Comparison of ENCODE assay signal across 8 cellular contexts in the genomic region with DNA sequence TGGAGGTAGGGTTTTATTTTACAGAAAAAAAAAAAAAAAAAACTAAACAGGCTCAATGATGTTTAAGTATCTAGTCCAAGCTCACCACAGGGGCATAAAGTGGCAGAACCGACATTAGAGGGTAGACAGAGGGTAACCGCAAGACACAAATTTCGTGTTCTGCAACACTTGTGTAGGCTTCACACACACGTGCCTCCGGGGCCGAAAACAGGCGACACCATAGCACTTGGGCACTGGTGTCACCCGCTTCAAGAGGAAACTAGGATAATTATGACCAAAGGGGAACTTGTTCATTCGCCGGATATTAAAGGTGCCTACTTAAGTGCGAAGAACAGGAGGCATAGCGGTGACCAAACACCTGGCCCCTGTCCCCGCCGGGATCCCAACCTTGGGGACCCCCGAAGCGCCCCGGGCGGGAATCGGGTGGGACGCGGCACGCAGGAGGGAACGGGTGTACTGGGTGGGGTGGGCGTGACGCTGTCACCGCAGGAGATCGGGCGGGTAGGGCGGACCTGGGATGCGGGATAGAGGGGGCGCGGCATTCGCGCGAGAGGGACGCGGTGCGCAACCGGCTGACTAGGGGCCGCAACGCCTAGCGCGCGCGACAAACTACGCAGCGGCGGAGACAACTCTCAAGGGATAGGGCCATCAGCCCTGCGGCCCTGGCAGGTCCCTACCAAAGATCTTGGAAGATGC. TPM values are rescaled to one million over a fixed set of nuclear protein-coding genes. Genes with fewer than 3 reads are reported as not detected.
DNase-seq lines count a peak whose midpoint lies in the region; ATAC-seq and TF ChIP-seq lines count a peak whose summit lies in the region.

No MANE protein-coding gene starts in this region.

- peaks cover 6% of the 10 kb centered on the region for H3K4me1 Mint-ChIP-seq in Caco-2 (ENCODE audit: low read depth, unreplicated experiment)
- H3K4me1 Mint-ChIP-seq in activated naive CD8-positive, alpha-beta T cell treated with anti-CD3 and anti-CD28 coated beads for 36 hours = peaks cover 40% of the 10 kb centered on the region

- TF ChIP-seq CTCF in Caco-2 (IDR thresholded peaks at IDR 0.05; ENCODE audit: insufficient read depth in 1 of 2, low read depth in 1 of 2, low read length in 1 of 2, severe bottlenecking in 1 of 2, unreplicated experiment in 1 of 2) (no peak), RWPE2 (IDR thresholded peaks at IDR 0.05; ENCODE audit: poor library complexity, severe bottlenecking) (no peak), spleen (IDR thresholded peaks at IDR 0.05 in 8 of 11, conservative IDR thresholded peaks at IDR 0.05 in 3 of 11) (no peak)

- H3K36me3 Mint-ChIP-seq in Caco-2 (ENCODE audit: insufficient read depth, unreplicated experiment) = peaks cover 32% of the 10 kb centered on the region
- peaks cover 39% of the 10 kb centered on the region for H3K36me3 Mint-ChIP-seq in activated naive CD8-positive, alpha-beta T cell treated with anti-CD3 and anti-CD28 coated beads for 36 hours

- peaks cover 7% of the 10 kb centered on the region; the same call in 1 of the 2 replicates for H3K4me1 ChIP-seq in Caco-2
- peaks cover 16% of the 10 kb centered on the region for H3K4me1 ChIP-seq in RWPE2 (ENCODE audit: insufficient read depth, poor library complexity, severe bottlenecking)
- no peaks in the 10 kb centered on the region for H3K4me1 ChIP-seq in iPS DF 6.9 (ENCODE audit: control insufficient read depth, insufficient read depth, low read length)
- peaks cover 14 to 65% (median 41%) of the 10 kb centered on the region in 6 donors for H3K4me1 ChIP-seq in spleen

- H3K27ac ChIP-seq in RWPE2 (ENCODE audit: poor library complexity, severe bottlenecking) (peak overlapping the region; percentile 16), iPS DF 6.9 (ENCODE audit: low read length) (no peak overlapping the region), spleen (peak overlapping the region; percentile 61 to 88 (median 85))

- intact Hi-C loops in Caco-2 (cut with micrococcal nuclease; ENCODE audit: unreplicated experiment) = loop anchor here (1.0 kb wide), 1 partner anchor 55 kb away; a partner anchor contains a TSS
- intact Hi-C loops in spleen (cut with DNase I; ENCODE audit: low total_unique reads) = no loop called here

- H3K27ac Mint-ChIP-seq in Caco-2 (ENCODE audit: unreplicated experiment) = peak overlapping the region; percentile 93
- H3K27ac Mint-ChIP-seq in activated naive CD8-positive, alpha-beta T cell treated with anti-CD3 and anti-CD28 coated beads for 36 hours = peak overlapping the region; percentile 84

- H3K4me3 ChIP-seq in Caco-2 (ENCODE audit: low read depth, low read length) (peak overlapping the region; percentile 100), RWPE2 (ENCODE audit: severe bottlenecking) (peak overlapping the region; percentile 58), iPS DF 6.9 (ENCODE audit: low read length) (peak overlapping the region; percentile 81; the same call in 1 of the 2 replicates), spleen (peak overlapping the region; percentile 78 to 99 (median 92))

- peak overlapping the region; percentile 92 for H3K4me3 Mint-ChIP-seq in Caco-2 (ENCODE audit: unreplicated experiment)
- peak overlapping the region; percentile 94 for H3K4me3 Mint-ChIP-seq in activated naive CD8-positive, alpha-beta T cell treated with anti-CD3 and anti-CD28 coated beads for 36 hours

- ATAC-seq in GM19397 (IDR thresholded peaks at IDR 0.05; ENCODE audit: unreplicated experiment) = peak; percentile 24
- peak; percentile 21 for ATAC-seq in HG03442 (IDR thresholded peaks at IDR 0.05; ENCODE audit: unreplicated experiment)
- ATAC-seq in RWPE2 (ENCODE audit: low read depth) = peak; percentile 33

- H3K9me3 Mint-ChIP-seq in Caco-2 (ENCODE audit: unreplicated experiment) = no peaks in the 10 kb centered on the region
- H3K9me3 Mint-ChIP-seq in activated naive CD8-positive, alpha-beta T cell treated with anti-CD3 and anti-CD28 coated beads for 36 hours = no peaks in the 10 kb centered on the region

- H3K9me3 ChIP-seq in Caco-2 (no peaks in the 10 kb centered on the region), RWPE2 (ENCODE audit: severe bottlenecking) (no peaks in the 10 kb centered on the region), iPS DF 6.9 (ENCODE audit: control insufficient read depth, insufficient read depth, low read length) (no peaks in the 10 kb centered on the region), spleen (no peaks in the 10 kb centered on the region)

- CTCF ChIA-PET in Caco-2 (lab: Charles Lee) = no interaction called here

- no peak for TF ChIP-seq POLR2A in spleen (IDR thresholded peaks at IDR 0.05)

- POLR2A ChIA-PET in Caco-2 (lab: Charles Lee) = no interaction called here

- no CpG with 5 or more reads among the region's 49 CpGs for WGBS in iPS DF 6.9 (ENCODE audit: insufficient coverage, insufficient read length)
- WGBS in spleen, 5 donors = 1 to 6% (median 2%) methylated on average over 15 to 49 of the region's 49 CpGs

- H3K27me3 Mint-ChIP-seq in Caco-2 (ENCODE audit: insufficient read depth, unreplicated experiment) = no peaks in the 10 kb centered on the region
- H3K27me3 Mint-ChIP-seq in activated naive CD8-positive, alpha-beta T cell treated with anti-CD3 and anti-CD28 coated beads for 36 hours = no peaks in the 10 kb centered on the region

- H3K27me3 ChIP-seq in Caco-2 (replicated peaks; ENCODE audit: control insufficient read depth, insufficient read depth, low read length) (no peaks in the 10 kb centered on the region), RWPE2 (ENCODE audit: insufficient read depth, poor library complexity, severe bottlenecking) (no peaks in the 10 kb centered on the region), iPS DF 6.9 (ENCODE audit: control insufficient read depth, insufficient read depth, low read length) (no peaks in the 10 kb centered on the region), spleen (replicated peaks in 1 of 7) (no peaks in the 10 kb centered on the region)

- DNase-seq in Caco-2 = peak in 1 of 2 experiments; percentile 58
- DNase-seq in RWPE2 (ENCODE audit: low spot score) = no peak
- peak; percentile 54 for DNase-seq in activated naive CD8-positive, alpha-beta T cell treated with anti-CD3 and anti-CD28 coated beads for 36 hours
- no peak for DNase-seq in iPS DF 6.9 (ENCODE audit: low read depth, low spot score)
- peak; percentile 93 for DNase-seq in spleen
- DNase-seq in NCI-H2029 (lab: John Stamatoyannopoulos, UW) = no peak

- H3K36me3 ChIP-seq in Caco-2 (ENCODE audit: control insufficient read depth, insufficient read depth, low read length) (no peaks in the 10 kb centered on the region; the same call in 1 of the 2 replicates), RWPE2 (ENCODE audit: low read depth) (peaks cover 48% of the 10 kb centered on the region), iPS DF 6.9 (ENCODE audit: control insufficient read depth, insufficient read depth, low read length) (no peaks in the 10 kb centered on the region), spleen (peaks cover 0 to 11% (median 0%) of the 10 kb centered on the region in 6 donors)

- no TSS peak for BruUV-seq in Caco-2 (replicated peaks; lab: Mats Ljungman, UMichigan)

RNA-seq across cellular contexts. Expression of a gene that starts 0.6 kb away (rescaled TPM):
- 20.1 and 22.9 TPM in 2 replicates for total RNA-seq in Caco-2 (2022)
- 10 to 100 TPM; 29.6 to 33.8 TPM for total RNA-seq in activated naive CD8-positive, alpha-beta T cell treated with anti-CD3 and anti-CD28 coated beads for 36 hours
- 1 to 10 TPM; 6.8 to 7.9 (median 7.3) TPM for total RNA-seq in spleen
- polyA plus RNA-seq in spleen = 10 to 100 TPM in 2 of 3 donors, 1 to 10 TPM in 1; 9.6 to 14.2 (median 12.6) TPM

RNA-seq across cellular contexts. Expression of a gene that starts 0.9 kb away (rescaled TPM):
- total RNA-seq in Caco-2 (2022) = 25.8 and 27.5 TPM in 2 replicates
- total RNA-seq in activated naive CD8-positive, alpha-beta T cell treated with anti-CD3 and anti-CD28 coated beads for 36 hours = 10 to 100 TPM; 17.3 to 18.0 TPM
- total RNA-seq in spleen = 10 to 100 TPM in 1 of 7 donors, 1 to 10 TPM in 6; 4.4 to 15.1 (median 5.3) TPM
- polyA plus RNA-seq in spleen = 1 to 10 TPM; 4.7 to 5.1 (median 4.7) TPM

RNA-seq across cellular contexts. Expression of a gene that starts 54.8 kb away (rescaled TPM):
- total RNA-seq in Caco-2 (2022) (37.6 and 38.4 TPM in 2 replicates), spleen (10 to 100 TPM; 28.0 to 33.6 (median 28.5) TPM)
- total RNA-seq in activated naive CD8-positive, alpha-beta T cell treated with anti-CD3 and anti-CD28 coated beads for 36 hours = 10 to 100 TPM; 63.7 to 64.3 TPM
- polyA plus RNA-seq in spleen = 10 to 100 TPM in 1 of 3 donors, 1 to 10 TPM in 2; 9.1 to 10.3 (median 9.4) TPM

RNA-seq across cellular contexts. Expression of a gene that starts 55.1 kb away (rescaled TPM):
- total RNA-seq in Caco-2 (2022) = 13.4 and 18.6 TPM in 2 replicates
- total RNA-seq in activated naive CD8-positive, alpha-beta T cell treated with anti-CD3 and anti-CD28 coated beads for 36 hours = 10 to 100 TPM; 20.0 to 20.9 TPM
- total RNA-seq in spleen = 10 to 100 TPM; 22.0 to 35.6 (median 32.2) TPM
- 10 to 100 TPM; 11.0 to 13.7 (median 13.2) TPM for polyA plus RNA-seq in spleen

Comparison
In these comparisons a context has a peak if more than half of its experiments do, and no peak if none do; other contexts are left out.
1. DNase-seq: peak in activated naive CD8-positive, alpha-beta T cell treated with anti-CD3 and anti-CD28 coated beads for 36 hours (single experiment) and spleen (single experiment); none in RWPE2 (single experiment), iPS DF 6.9 (single experiment) and NCI-H2029 (single experiment).
2. Peak in every context shown above with its lines, with median percentiles within 50 percentile points of each other: H3K4me3 ChIP-seq and ATAC-seq.